Comparison of ENCODE assay signal across 8 cellular contexts in genomic region chr5:115179068-115179958, GRCh38. TPM values are rescaled to one million over a fixed set of nuclear protein-coding genes. Genes with fewer than 3 reads are reported as not detected.
DNase-seq lines count a peak whose midpoint lies in the region; ATAC-seq and TF ChIP-seq lines count a peak whose summit lies in the region.

No MANE protein-coding gene starts in this region.

- H3K36me3 ChIP-seq in ACC112 (ENCODE audit: insufficient read depth, low read length) (no peaks in the 10 kb centered on the region), stomach (no peaks in the 10 kb centered on the region)

- no peak for TF ChIP-seq POLR2A in GM18505 (IDR thresholded peaks at IDR 0.05; ENCODE audit: borderline replicate concordance, extremely low read depth, insufficient read depth, insufficient read length)
- TF ChIP-seq POLR2A in stomach (IDR thresholded peaks at IDR 0.05) = no peak

- no peaks in the 10 kb centered on the region for H3K4me1 ChIP-seq in ACC112 (ENCODE audit: control insufficient read depth, insufficient read depth, low read length, unreplicated experiment)
- H3K4me1 ChIP-seq in stomach = peaks cover 15 to 22% (median 20%) of the 10 kb centered on the region in 4 donors

- H3K9me3 ChIP-seq in stomach = no peaks in the 10 kb centered on the region

- TF ChIP-seq EP300 in stomach (IDR thresholded peaks at IDR 0.05) = no peak

- WGBS in stomach, 5 donors = 9 to 19% (median 10%) methylated on average over 67 to 75 of the region's 75 CpGs

- H3K79me2 ChIP-seq in ACC112 (ENCODE audit: control insufficient read depth, insufficient read depth, low read length, unreplicated experiment) = no peaks in the 10 kb centered on the region

- H3K27me3 ChIP-seq in ACC112 (ENCODE audit: insufficient read depth, low read length) (peaks cover 70% of the 10 kb centered on the region), stomach (peaks cover 4 to 66% (median 47%) of the 10 kb centered on the region in 3 donors)

- H3K9me3 Mint-ChIP-seq in activated naive CD8-positive, alpha-beta T cell treated with anti-CD3 and anti-CD28 coated beads, Interleukin-2, amount 50 U/mL, for 24 hours = peaks cover 6% of the 10 kb centered on the region

- DNase-seq in activated naive CD8-positive, alpha-beta T cell treated with anti-CD3 and anti-CD28 coated beads, Interleukin-2, amount 50 U/mL, for 24 hours = no peak
- peak; percentile 63 for DNase-seq in islet precursor cell
- DNase-seq in stomach = no peak
- DNase-seq in Kasumi-1 (lab: John Stamatoyannopoulos, UW) = no peak
- no peak for DNase-seq in cerebellar nuclear complex (lab: John Stamatoyannopoulos, UW)

- ATAC-seq in GM18505 (IDR thresholded peaks at IDR 0.05; ENCODE audit: unreplicated experiment) (peak; percentile 37), HG03342 (IDR thresholded peaks at IDR 0.05; ENCODE audit: unreplicated experiment) (peak; percentile 24)
- ATAC-seq in activated naive CD8-positive, alpha-beta T cell treated with anti-CD3 and anti-CD28 coated beads, Interleukin-2, amount 50 U/mL, for 24 hours = peak; percentile 20

- H2AFZ ChIP-seq in ACC112 (ENCODE audit: low read length, unreplicated experiment) = peak overlapping the region; percentile 96

- peak overlapping the region; percentile 79 for H3K4me3 Mint-ChIP-seq in activated naive CD8-positive, alpha-beta T cell treated with anti-CD3 and anti-CD28 coated beads, Interleukin-2, amount 50 U/mL, for 24 hours

- no peak for TF ChIP-seq CTCF in stomach (IDR thresholded peaks at IDR 0.05)

- intact Hi-C loops in stomach (cut with DNase I; ENCODE audit: low total_unique reads) = no loop called here

- peaks cover 9% of the 10 kb centered on the region for H3K4me1 Mint-ChIP-seq in activated naive CD8-positive, alpha-beta T cell treated with anti-CD3 and anti-CD28 coated beads, Interleukin-2, amount 50 U/mL, for 24 hours

- H3K4me3 ChIP-seq in ACC112 (ENCODE audit: low read depth, low read length) (peak overlapping the region; percentile 79), stomach (peak overlapping the region; percentile 49 to 76 (median 58))

- no peak overlapping the region for H3K27ac ChIP-seq in ACC112 (ENCODE audit: low read depth, low read length)
- H3K27ac ChIP-seq in stomach = peak overlapping the region in 1 of 5 donors; percentile 31

- no peak overlapping the region for H3K27ac Mint-ChIP-seq in activated naive CD8-positive, alpha-beta T cell treated with anti-CD3 and anti-CD28 coated beads, Interleukin-2, amount 50 U/mL, for 24 hours

- H3K36me3 Mint-ChIP-seq in activated naive CD8-positive, alpha-beta T cell treated with anti-CD3 and anti-CD28 coated beads, Interleukin-2, amount 50 U/mL, for 24 hours (ENCODE audit: low read depth) = no peaks in the 10 kb centered on the region

- peaks cover 84% of the 10 kb centered on the region for H3K27me3 Mint-ChIP-seq in activated naive CD8-positive, alpha-beta T cell treated with anti-CD3 and anti-CD28 coated beads, Interleukin-2, amount 50 U/mL, for 24 hours

RNA-seq across cellular contexts. Expression of gene TRIM36, which starts 9.6 kb away (rescaled TPM):
- 10 to 100 TPM in 2 of 5 donors, 1 to 10 TPM in 3; 1.8 to 36.5 (median 6.2) TPM for total RNA-seq in stomach
- polyA plus RNA-seq in stomach = 1 to 10 TPM; 3.1 to 8.0 (median 6.0) TPM
